1 cellular context compared by ENCODE assay signal in the genomic region with DNA sequence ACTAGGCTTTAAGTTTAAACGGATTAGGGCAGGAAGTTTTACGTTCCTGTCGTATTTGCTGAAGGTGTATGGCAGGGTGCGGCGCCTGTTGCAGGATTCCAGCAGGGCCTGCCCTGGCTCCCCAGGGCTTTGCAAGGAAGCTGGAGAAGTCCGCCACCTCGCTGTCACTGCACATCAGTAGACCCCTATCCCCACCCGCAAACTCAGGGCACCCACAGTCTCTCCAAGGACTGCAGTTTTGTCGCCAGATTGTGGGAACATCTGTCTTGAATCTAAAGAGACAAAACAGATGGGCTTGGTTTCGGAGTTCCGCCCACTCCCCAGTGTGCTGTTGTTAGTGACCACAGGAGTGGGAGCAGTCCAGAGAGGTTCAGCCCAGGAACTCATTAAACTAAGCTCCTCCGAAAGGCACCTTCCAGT.
TF ChIP-seq lines count a peak whose summit lies in the region.

No MANE protein-coding gene starts in this region.

TF ChIP-seq in H1, 55 proteins besides CTCF, POLR2A, EP300 and RAD21:
- TF ChIP-seq TEAD4 (IDR thresholded peaks at IDR 0.05; ENCODE audit: low read depth, low read length): peak; percentile 41; the same call in 1 of the 2 replicates
- TF ChIP-seq, protein P1, sequence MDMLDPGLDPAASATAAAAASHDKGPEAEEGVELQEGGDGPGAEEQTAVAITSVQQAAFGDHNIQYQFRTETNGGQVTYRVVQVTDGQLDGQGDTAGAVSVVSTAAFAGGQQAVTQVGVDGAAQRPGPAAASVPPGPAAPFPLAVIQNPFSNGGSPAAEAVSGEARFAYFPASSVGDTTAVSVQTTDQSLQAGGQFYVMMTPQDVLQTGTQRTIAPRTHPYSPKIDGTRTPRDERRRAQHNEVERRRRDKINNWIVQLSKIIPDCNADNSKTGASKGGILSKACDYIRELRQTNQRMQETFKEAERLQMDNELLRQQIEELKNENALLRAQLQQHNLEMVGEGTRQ (IDR thresholded peaks at IDR 0.05; ENCODE audit: low read length): no peak
